In the genomic region with DNA sequence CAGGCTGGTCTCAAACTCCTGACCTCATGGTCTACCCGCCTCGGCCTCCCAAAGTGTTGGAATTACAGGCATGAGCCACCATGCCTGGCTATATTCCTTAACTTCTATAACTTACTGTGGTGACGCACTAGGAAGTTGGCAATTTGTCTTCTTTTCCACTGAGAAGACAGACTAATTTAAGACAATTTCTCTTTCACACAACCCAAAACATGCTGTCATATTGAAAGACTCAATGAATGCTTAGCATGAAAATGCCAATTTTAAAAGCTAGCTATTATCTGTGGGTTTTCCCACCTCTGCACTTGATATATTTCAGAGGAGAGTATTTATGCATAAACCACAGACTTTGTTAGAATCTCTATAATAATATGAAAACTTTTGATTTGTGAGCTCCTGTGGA, we compare ENCODE assay signal across 8 cellular contexts.
"Had no signal": no experiment of that assay in that cellular context is flagged by ENCODE, and none has a peak within 500 bp of the region (broad histone marks: within the 10 kb centered on the region; RNA-seq: fewer than 3 reads in every experiment).

No MANE protein-coding gene starts in this region.

- H3K4me3 ChIP-seq: GM12878 had no signal

- DNase-seq: GDM1, GF-D8 had no signal

- FAIRE-seq: G401.6, GM12878, GM12891, GM12892, GM18507, GM19239 had no signal

- ATAC-seq: GM12878 had no signal
